In genomic region chr12:95072900-95073697, GRCh38 we compare ENCODE assay signal across 8 cellular contexts.
DNase-seq lines count a peak whose midpoint lies in the region; ATAC-seq lines count a peak whose summit lies in the region.

Gene NR2C1, minus strand, starts transcription at chr12:95073618. Its CDS starts 6,234 bp downstream, at chr12:95067384.

- peak; percentile 99 for DNase-seq in AG08395 (ENCODE audit: low spot score)
- DNase-seq in NCI-H446 treated with DMSO at 0.1 percent for 48 hours (lab: John Stamatoyannopoulos, UW): peak; percentile 79
- peak; percentile 96 for DNase-seq in cerebellar cortex (ENCODE audit: low spot score)
- peak; percentile 99 for DNase-seq in islet precursor cell
- DNase-seq in stimulated activated CD4-positive, alpha-beta T cell treated with anti-CD3 and anti-CD28 coated beads, Interleukin-12 subunit alpha, Interleukin-12 subunit beta, amount 100 ng/mL, for 48 hours (ENCODE audit: low read depth in 2 of 3, low spot score in 1 of 3): peak; percentile 83 to 89 (median 89)

- ATAC-seq in GM19023 (IDR thresholded peaks at IDR 0.05; ENCODE audit: unreplicated experiment): peak; percentile 97
- peak; percentile 98 for ATAC-seq in HG03280 (IDR thresholded peaks at IDR 0.05; ENCODE audit: unreplicated experiment)
- ATAC-seq in activated CD4-positive, CD25-positive, alpha-beta regulatory T cell treated with anti-CD3 and anti-CD28 coated beads, Interleukin-2, amount 50 U/mL, for 24 hours: peak; percentile 97 to 98

Comparison
In these comparisons a context has a peak if more than half of its experiments do, and no peak if none do; other contexts are left out.
1. Peak in every context shown above with its lines: DNase-seq and ATAC-seq.